In the genomic region with DNA sequence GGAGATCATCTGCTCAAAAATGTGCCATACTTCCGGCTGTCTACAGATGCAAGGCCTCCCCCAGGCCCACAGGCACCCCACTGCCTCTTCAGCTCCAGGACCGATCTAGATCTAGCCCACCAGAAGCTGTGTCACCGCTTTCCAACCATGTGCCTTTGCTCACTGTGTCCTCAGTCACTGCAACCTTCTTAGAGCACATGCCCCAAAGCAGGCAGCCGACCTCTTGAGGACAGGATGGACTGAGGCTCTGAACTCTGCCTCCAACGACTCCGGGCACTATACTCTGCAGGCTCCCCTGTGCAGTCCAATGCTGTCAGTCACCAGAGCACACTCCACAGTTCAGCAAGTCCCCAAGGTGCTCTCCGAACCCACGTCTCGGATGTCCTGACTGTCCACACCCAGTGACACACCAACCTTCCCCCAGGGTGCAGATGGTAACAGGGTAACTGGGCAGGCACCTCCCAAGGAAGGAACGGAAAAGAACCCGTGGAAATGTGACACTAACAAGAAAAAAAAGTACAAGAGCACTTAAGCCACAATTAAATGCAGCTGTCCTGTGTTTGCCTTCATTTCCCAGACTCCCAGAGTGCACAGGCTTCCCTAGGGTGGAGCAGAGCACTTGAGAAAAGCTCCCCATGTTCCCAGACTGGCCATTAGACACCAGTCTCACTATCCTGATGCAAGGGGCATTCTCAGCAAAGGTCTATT, we compare ENCODE assay signal across 1 cellular context.
TF ChIP-seq lines count a peak whose summit lies in the region.

No MANE protein-coding gene starts in this region.

TF ChIP-seq in HCT116, 20 proteins besides CTCF, POLR2A, EP300 and RAD21 (continued from another document):
- TF ChIP-seq, protein P1, sequence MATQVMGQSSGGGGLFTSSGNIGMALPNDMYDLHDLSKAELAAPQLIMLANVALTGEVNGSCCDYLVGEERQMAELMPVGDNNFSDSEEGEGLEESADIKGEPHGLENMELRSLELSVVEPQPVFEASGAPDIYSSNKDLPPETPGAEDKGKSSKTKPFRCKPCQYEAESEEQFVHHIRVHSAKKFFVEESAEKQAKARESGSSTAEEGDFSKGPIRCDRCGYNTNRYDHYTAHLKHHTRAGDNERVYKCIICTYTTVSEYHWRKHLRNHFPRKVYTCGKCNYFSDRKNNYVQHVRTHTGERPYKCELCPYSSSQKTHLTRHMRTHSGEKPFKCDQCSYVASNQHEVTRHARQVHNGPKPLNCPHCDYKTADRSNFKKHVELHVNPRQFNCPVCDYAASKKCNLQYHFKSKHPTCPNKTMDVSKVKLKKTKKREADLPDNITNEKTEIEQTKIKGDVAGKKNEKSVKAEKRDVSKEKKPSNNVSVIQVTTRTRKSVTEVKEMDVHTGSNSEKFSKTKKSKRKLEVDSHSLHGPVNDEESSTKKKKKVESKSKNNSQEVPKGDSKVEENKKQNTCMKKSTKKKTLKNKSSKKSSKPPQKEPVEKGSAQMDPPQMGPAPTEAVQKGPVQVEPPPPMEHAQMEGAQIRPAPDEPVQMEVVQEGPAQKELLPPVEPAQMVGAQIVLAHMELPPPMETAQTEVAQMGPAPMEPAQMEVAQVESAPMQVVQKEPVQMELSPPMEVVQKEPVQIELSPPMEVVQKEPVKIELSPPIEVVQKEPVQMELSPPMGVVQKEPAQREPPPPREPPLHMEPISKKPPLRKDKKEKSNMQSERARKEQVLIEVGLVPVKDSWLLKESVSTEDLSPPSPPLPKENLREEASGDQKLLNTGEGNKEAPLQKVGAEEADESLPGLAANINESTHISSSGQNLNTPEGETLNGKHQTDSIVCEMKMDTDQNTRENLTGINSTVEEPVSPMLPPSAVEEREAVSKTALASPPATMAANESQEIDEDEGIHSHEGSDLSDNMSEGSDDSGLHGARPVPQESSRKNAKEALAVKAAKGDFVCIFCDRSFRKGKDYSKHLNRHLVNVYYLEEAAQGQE (IDR thresholded peaks at IDR 0.05; ENCODE audit: low read depth): no peak
- no peak for TF ChIP-seq ZFX (IDR thresholded peaks at IDR 0.05)
- TF ChIP-seq CEBPB (IDR thresholded peaks at IDR 0.05; ENCODE audit: low read depth): no peak
